8 cellular contexts compared by ENCODE assay signal in genomic region chr20:47220161-47220582, GRCh38.
A peak's percentile ranks its signal among the peaks of the same experiment; 100 is the strongest.
DNase-seq lines count a peak whose midpoint lies in the region; ATAC-seq and TF ChIP-seq lines count a peak whose summit lies in the region.

No MANE protein-coding gene starts in this region.

- no peaks in the 10 kb centered on the region for H3K4me1 ChIP-seq in foreskin keratinocyte

- peak; percentile 67 for TF ChIP-seq CTCF in foreskin keratinocyte (conservative IDR thresholded peaks at IDR 0.05)

- no peak overlapping the region for H3K27ac ChIP-seq in foreskin keratinocyte

- no peaks in the 10 kb centered on the region for H3K27me3 ChIP-seq in foreskin keratinocyte

- ATAC-seq in foreskin keratinocyte (no peak), HG02759 (IDR thresholded peaks at IDR 0.05; ENCODE audit: unreplicated experiment) (no peak), HG02588 (IDR thresholded peaks at IDR 0.05; ENCODE audit: unreplicated experiment) (no peak)

- DNase-seq in NCI-H510A treated with DMSO at 0.1 percent for 48 hours (lab: John Stamatoyannopoulos, UW) (peak; percentile 24), NCI-H510A (lab: John Stamatoyannopoulos, UW) (no peak), NCI-H1930 (lab: John Stamatoyannopoulos, UW) (peak; percentile 41 to 44), activated T-cell treated with anti-CD3 and anti-CD28 coated beads for 4 hours (peak; percentile 35), foreskin keratinocyte (no peak)
- peak; percentile 65 for DNase-seq in stimulated activated CD4-positive, alpha-beta T cell treated with anti-CD3 and anti-CD28 coated beads, Interleukin-4, amount 100 ng/mL, for 24 hours

Comparison
In these comparisons a context has a peak if more than half of its experiments do, and no peak if none do; other contexts are left out.
1. DNase-seq: peak in NCI-H510A treated with DMSO at 0.1 percent for 48 hours (single experiment), NCI-H1930 (2 of 2), activated T-cell treated with anti-CD3 and anti-CD28 coated beads for 4 hours (single experiment) and stimulated activated CD4-positive, alpha-beta T cell treated with anti-CD3 and anti-CD28 coated beads, Interleukin-4, amount 100 ng/mL, for 24 hours (single experiment); none in NCI-H510A (single experiment) and foreskin keratinocyte (0 of 2).